ENCODE assay signal across 2 cellular contexts in the genomic region with DNA sequence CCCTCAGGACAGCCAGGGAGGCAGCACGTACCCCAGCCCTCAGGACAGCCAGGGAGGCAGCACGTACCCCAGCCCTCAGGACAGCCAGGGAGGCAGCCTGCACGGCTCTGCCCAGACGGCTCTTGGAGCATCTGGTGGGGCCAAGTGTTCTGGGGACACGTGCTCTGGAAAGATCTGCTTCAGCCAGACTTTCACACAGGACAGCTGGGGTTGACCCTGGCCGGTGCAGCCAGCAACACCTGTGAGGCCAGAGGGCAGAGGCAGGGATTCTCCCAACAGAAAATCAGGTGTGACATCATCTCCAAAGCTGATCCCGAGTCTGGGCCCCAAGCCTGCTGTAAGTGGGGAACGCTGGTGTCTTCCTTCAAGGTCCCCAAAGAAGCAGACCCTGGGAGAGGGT.
TF ChIP-seq lines count a peak whose summit lies in the region.

No MANE protein-coding gene starts in this region.

TF ChIP-seq in SK-N-SH, 30 proteins besides CTCF, POLR2A, EP300 and RAD21 (continued from another document):
- TF ChIP-seq, protein P1, sequence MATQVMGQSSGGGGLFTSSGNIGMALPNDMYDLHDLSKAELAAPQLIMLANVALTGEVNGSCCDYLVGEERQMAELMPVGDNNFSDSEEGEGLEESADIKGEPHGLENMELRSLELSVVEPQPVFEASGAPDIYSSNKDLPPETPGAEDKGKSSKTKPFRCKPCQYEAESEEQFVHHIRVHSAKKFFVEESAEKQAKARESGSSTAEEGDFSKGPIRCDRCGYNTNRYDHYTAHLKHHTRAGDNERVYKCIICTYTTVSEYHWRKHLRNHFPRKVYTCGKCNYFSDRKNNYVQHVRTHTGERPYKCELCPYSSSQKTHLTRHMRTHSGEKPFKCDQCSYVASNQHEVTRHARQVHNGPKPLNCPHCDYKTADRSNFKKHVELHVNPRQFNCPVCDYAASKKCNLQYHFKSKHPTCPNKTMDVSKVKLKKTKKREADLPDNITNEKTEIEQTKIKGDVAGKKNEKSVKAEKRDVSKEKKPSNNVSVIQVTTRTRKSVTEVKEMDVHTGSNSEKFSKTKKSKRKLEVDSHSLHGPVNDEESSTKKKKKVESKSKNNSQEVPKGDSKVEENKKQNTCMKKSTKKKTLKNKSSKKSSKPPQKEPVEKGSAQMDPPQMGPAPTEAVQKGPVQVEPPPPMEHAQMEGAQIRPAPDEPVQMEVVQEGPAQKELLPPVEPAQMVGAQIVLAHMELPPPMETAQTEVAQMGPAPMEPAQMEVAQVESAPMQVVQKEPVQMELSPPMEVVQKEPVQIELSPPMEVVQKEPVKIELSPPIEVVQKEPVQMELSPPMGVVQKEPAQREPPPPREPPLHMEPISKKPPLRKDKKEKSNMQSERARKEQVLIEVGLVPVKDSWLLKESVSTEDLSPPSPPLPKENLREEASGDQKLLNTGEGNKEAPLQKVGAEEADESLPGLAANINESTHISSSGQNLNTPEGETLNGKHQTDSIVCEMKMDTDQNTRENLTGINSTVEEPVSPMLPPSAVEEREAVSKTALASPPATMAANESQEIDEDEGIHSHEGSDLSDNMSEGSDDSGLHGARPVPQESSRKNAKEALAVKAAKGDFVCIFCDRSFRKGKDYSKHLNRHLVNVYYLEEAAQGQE (IDR thresholded peaks at IDR 0.05; ENCODE audit: low read depth, low read length) = no peak
- TF ChIP-seq, protein P2, sequence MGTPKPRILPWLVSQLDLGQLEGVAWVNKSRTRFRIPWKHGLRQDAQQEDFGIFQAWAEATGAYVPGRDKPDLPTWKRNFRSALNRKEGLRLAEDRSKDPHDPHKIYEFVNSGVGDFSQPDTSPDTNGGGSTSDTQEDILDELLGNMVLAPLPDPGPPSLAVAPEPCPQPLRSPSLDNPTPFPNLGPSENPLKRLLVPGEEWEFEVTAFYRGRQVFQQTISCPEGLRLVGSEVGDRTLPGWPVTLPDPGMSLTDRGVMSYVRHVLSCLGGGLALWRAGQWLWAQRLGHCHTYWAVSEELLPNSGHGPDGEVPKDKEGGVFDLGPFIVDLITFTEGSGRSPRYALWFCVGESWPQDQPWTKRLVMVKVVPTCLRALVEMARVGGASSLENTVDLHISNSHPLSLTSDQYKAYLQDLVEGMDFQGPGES (IDR thresholded peaks at IDR 0.05; ENCODE audit: low read depth, low read length) = no peak

TF ChIP-seq in SK-N-SH treated with all-trans-retinoic acid at 6 μM for 48 hours, 23 proteins besides CTCF, POLR2A, EP300 and RAD21 (continued from another document):
- TF ChIP-seq, protein P3, sequence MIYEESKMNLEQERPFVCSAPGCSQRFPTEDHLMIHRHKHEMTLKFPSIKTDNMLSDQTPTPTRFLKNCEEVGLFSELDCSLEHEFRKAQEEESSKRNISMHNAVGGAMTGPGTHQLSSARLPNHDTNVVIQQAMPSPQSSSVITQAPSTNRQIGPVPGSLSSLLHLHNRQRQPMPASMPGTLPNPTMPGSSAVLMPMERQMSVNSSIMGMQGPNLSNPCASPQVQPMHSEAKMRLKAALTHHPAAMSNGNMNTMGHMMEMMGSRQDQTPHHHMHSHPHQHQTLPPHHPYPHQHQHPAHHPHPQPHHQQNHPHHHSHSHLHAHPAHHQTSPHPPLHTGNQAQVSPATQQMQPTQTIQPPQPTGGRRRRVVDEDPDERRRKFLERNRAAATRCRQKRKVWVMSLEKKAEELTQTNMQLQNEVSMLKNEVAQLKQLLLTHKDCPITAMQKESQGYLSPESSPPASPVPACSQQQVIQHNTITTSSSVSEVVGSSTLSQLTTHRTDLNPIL (CRISPR knock-in tag; IDR thresholded peaks at IDR 0.05; ENCODE audit: low read depth) = no peak
- TF ChIP-seq, protein P4, sequence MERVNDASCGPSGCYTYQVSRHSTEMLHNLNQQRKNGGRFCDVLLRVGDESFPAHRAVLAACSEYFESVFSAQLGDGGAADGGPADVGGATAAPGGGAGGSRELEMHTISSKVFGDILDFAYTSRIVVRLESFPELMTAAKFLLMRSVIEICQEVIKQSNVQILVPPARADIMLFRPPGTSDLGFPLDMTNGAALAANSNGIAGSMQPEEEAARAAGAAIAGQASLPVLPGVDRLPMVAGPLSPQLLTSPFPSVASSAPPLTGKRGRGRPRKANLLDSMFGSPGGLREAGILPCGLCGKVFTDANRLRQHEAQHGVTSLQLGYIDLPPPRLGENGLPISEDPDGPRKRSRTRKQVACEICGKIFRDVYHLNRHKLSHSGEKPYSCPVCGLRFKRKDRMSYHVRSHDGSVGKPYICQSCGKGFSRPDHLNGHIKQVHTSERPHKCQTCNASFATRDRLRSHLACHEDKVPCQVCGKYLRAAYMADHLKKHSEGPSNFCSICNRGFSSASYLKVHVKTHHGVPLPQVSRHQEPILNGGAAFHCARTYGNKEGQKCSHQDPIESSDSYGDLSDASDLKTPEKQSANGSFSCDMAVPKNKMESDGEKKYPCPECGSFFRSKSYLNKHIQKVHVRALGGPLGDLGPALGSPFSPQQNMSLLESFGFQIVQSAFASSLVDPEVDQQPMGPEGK (CRISPR knock-in tag; IDR thresholded peaks at IDR 0.05; ENCODE audit: borderline replicate concordance) = no peak
- TF ChIP-seq CSDC2 (CRISPR knock-in tag; IDR thresholded peaks at IDR 0.05) (no peak), GLIS3 (CRISPR knock-in tag; IDR thresholded peaks at IDR 0.05) (no peak), TCF4 (CRISPR knock-in tag; IDR thresholded peaks at IDR 0.05; ENCODE audit: borderline replicate concordance) (no peak), TOX (CRISPR knock-in tag; IDR thresholded peaks at IDR 0.05; ENCODE audit: borderline replicate concordance) (no peak)
- TF ChIP-seq, protein P5, sequence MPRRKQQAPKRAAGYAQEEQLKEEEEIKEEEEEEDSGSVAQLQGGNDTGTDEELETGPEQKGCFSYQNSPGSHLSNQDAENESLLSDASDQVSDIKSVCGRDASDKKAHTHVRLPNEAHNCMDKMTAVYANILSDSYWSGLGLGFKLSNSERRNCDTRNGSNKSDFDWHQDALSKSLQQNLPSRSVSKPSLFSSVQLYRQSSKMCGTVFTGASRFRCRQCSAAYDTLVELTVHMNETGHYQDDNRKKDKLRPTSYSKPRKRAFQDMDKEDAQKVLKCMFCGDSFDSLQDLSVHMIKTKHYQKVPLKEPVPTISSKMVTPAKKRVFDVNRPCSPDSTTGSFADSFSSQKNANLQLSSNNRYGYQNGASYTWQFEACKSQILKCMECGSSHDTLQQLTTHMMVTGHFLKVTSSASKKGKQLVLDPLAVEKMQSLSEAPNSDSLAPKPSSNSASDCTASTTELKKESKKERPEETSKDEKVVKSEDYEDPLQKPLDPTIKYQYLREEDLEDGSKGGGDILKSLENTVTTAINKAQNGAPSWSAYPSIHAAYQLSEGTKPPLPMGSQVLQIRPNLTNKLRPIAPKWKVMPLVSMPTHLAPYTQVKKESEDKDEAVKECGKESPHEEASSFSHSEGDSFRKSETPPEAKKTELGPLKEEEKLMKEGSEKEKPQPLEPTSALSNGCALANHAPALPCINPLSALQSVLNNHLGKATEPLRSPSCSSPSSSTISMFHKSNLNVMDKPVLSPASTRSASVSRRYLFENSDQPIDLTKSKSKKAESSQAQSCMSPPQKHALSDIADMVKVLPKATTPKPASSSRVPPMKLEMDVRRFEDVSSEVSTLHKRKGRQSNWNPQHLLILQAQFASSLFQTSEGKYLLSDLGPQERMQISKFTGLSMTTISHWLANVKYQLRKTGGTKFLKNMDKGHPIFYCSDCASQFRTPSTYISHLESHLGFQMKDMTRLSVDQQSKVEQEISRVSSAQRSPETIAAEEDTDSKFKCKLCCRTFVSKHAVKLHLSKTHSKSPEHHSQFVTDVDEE (CRISPR knock-in tag; IDR thresholded peaks at IDR 0.05) = no peak
